ENCODE assay signal across 8 cellular contexts in genomic region chr6:44072959-44073611, GRCh38. TPM values are rescaled to one million over a fixed set of nuclear protein-coding genes. Genes with fewer than 3 reads are reported as not detected.
DNase-seq lines count a peak whose midpoint lies in the region; ATAC-seq and TF ChIP-seq lines count a peak whose summit lies in the region.

No MANE protein-coding gene starts in this region.

- H3K9me3 ChIP-seq in gastroesophageal sphincter (no peaks in the 10 kb centered on the region), parathyroid adenoma (ENCODE audit: control insufficient read depth, low read length) (no peaks in the 10 kb centered on the region), transverse colon (no peaks in the 10 kb centered on the region)

- 23% methylated on average over 4 of the region's 55 CpGs; no CpG with 5 or more reads in 1 of the 2 donors for WGBS in gastroesophageal sphincter (ENCODE audit: low coverage in 1 of 2), 2 donors
- WGBS in transverse colon (ENCODE audit: low coverage in 1 of 2), 2 donors, result 6% methylated on average over 15 of the region's 55 CpGs; no CpG with 5 or more reads in 1 of the 2 donors

- in situ Hi-C loops in Caki2 (cut with HindIII; ENCODE audit: low pct_unique_long_range_greater_than_20kb, low sequenced_read_pairs) (no loop called here), transverse colon (cut with MboI; ENCODE audit: low pct_ligation_motif_present in 1 of 4, low pct_unique_long_range_greater_than_20kb in 1 of 4, low sequenced_read_pairs in 3 of 4) (loop anchor here in 1 of 4 donors (10.0 kb wide), 1 partner anchor 308 kb away; no protein-coding TSS in a partner anchor)

- H3K4me1 ChIP-seq in gastroesophageal sphincter (peaks cover 0 to 59% (median 36%) of the 10 kb centered on the region in 3 donors), parathyroid adenoma (peaks cover 5% of the 10 kb centered on the region), transverse colon (peaks cover 15 to 50% (median 35%) of the 10 kb centered on the region in 4 donors)

- TF ChIP-seq EP300 in gastroesophageal sphincter (IDR thresholded peaks at IDR 0.05) (no peak), transverse colon (IDR thresholded peaks at IDR 0.05; ENCODE audit: low read depth) (no peak)

- H3K36me3 ChIP-seq in gastroesophageal sphincter (no peaks in the 10 kb centered on the region), parathyroid adenoma (ENCODE audit: control insufficient read depth, insufficient read depth, low read length) (no peaks in the 10 kb centered on the region), transverse colon (no peaks in the 10 kb centered on the region)

- ATAC-seq in GM21723 (IDR thresholded peaks at IDR 0.05; ENCODE audit: unreplicated experiment) (peak; percentile 41), gastroesophageal sphincter (peak; percentile 78)

- H3K27me3 ChIP-seq in gastroesophageal sphincter, result no peaks in the 10 kb centered on the region
- no peaks in the 10 kb centered on the region for H3K27me3 ChIP-seq in parathyroid adenoma (ENCODE audit: control insufficient read depth, insufficient read depth, low read length)
- H3K27me3 ChIP-seq in transverse colon, result peaks cover 3% of the 10 kb centered on the region

- H2AFZ ChIP-seq in parathyroid adenoma, result peak overlapping the region; percentile 92

- no peaks in the 10 kb centered on the region for H3K79me2 ChIP-seq in parathyroid adenoma

- TF ChIP-seq CTCF in LNCaP clone FGC (IDR thresholded peaks at IDR 0.05; ENCODE audit: control insufficient read depth, extremely low read depth, insufficient read depth) (no peak), gastroesophageal sphincter (IDR thresholded peaks at IDR 0.05) (no peak), parathyroid adenoma (IDR thresholded peaks at IDR 0.05) (no peak), transverse colon (IDR thresholded peaks at IDR 0.05) (no peak)

- peak overlapping the region; percentile 38 for H3K4me3 ChIP-seq in LNCaP clone FGC (ENCODE audit: low read depth, low read length)
- peak overlapping the region; percentile 41 to 59 for H3K4me3 ChIP-seq in gastroesophageal sphincter
- peak overlapping the region; percentile 64 for H3K4me3 ChIP-seq in parathyroid adenoma (ENCODE audit: low read depth, low read length)
- peak overlapping the region; percentile 30 to 54 (median 36) for H3K4me3 ChIP-seq in transverse colon

- DNase-seq in Caki2 (ENCODE audit: low read depth) (peak; percentile 81), LNCaP clone FGC (ENCODE audit: low read depth) (no peak), activated T-helper 1 cell treated with Interleukin-2 at 50 U/mL for 16 hours (ENCODE audit: low read depth) (peak; percentile 57), transverse colon (peak; percentile 76), NOMO-1 (lab: John Stamatoyannopoulos, UW; ENCODE audit: unreplicated experiment in 2 of 2) (no peak)

- peak overlapping the region; percentile 94 for H3K4me2 ChIP-seq in parathyroid adenoma (ENCODE audit: low read length)

- TF ChIP-seq POLR2A in gastroesophageal sphincter (IDR thresholded peaks at IDR 0.05) (peak; percentile 14 to 45), transverse colon (IDR thresholded peaks at IDR 0.05) (no peak)

- H3K9ac ChIP-seq in parathyroid adenoma, result no peak overlapping the region

- intact Hi-C loops in transverse colon (cut with DNase I; ENCODE audit: low total_unique reads), result no loop called here

- H3K27ac ChIP-seq in gastroesophageal sphincter, result peak overlapping the region; percentile 11 to 90 (median 86)
- no peak overlapping the region for H3K27ac ChIP-seq in parathyroid adenoma
- peak overlapping the region; percentile 34 to 82 (median 76) for H3K27ac ChIP-seq in transverse colon

RNA-seq across cellular contexts. Expression of gene MRPL14, which starts 54.2 kb away (rescaled TPM):
- total RNA-seq in Caki2 (2014; rRNA removed; shearing (Covaris generic); ENCODE audit: low replicate concordance), result 119 and 157 TPM in 2 replicates
- total RNA-seq in gastroesophageal sphincter, result 10 to 100 TPM; 31.6 to 40.5 (median 35.8) TPM
- total RNA-seq in transverse colon, result 10 to 100 TPM; 15.5 to 54.6 (median 45.9) TPM

RNA-seq across cellular contexts. Expression of gene TMEM63B, which starts 54.3 kb away (rescaled TPM):
- 6.2 and 7.3 TPM in 2 replicates for total RNA-seq in Caki2 (2014; rRNA removed; shearing (Covaris generic); ENCODE audit: low replicate concordance)
- total RNA-seq in gastroesophageal sphincter (10 to 100 TPM; 11.3 to 32.0 (median 23.9) TPM), transverse colon (100 to 1,000 TPM in 2 of 4 donors, 10 to 100 TPM in 2; 35.0 to 258 (median 89.4) TPM)

Comparison
In these comparisons a context has a peak if more than half of its experiments do, and no peak if none do; other contexts are left out.
1. DNase-seq: peak in Caki2 (single experiment), activated T-helper 1 cell treated with Interleukin-2 at 50 U/mL for 16 hours (single experiment) and transverse colon (single experiment); none in LNCaP clone FGC (single experiment) and NOMO-1 (0 of 2).
2. Peak in every context shown above with its lines, with median percentiles within 50 percentile points of each other: H3K4me3 ChIP-seq.